Comparison of ENCODE assay signal across 8 cellular contexts in genomic region chr1:234975122-234975940, GRCh38.
A peak's percentile ranks its signal among the peaks of the same experiment; 100 is the strongest.
DNase-seq lines count a peak whose midpoint lies in the region; ATAC-seq, FAIRE-seq and TF ChIP-seq lines count a peak whose summit lies in the region.

No MANE protein-coding gene starts in this region.

- TF ChIP-seq POLR2A in A549 (IDR thresholded peaks at IDR 0.05; ENCODE audit: low read length) = no peak
- no peak for TF ChIP-seq POLR2A in esophagus muscularis mucosa (IDR thresholded peaks at IDR 0.05; ENCODE audit: low read depth)

- DNase-seq in A549 (ENCODE audit: low read depth in 1 of 2, low spot score in 1 of 2) (peak; percentile 82 to 99), HFFc6 (peak; percentile 99), SIG-M5 treated with dmso at 0.1 percent for 504 hours (lab: John Stamatoyannopoulos, UW; ENCODE audit: unreplicated experiment) (peak; percentile 96), esophagus muscularis mucosa (ENCODE audit: extremely low spot score) (no peak), sciatic nerve (ENCODE audit: low spot score) (peak; percentile 40), frontal cortex (ENCODE audit: low spot score in 2 of 2) (no peak)
- DNase-seq in CD8-positive, alpha-beta T cell = no peak
- DNase-seq in stimulated activated naive CD4-positive, alpha-beta T cell (lab: John Stamatoyannopoulos, UW) = no peak

- FAIRE-seq in A549 (lab: Jason Lieb, UNC) (no peak), frontal cortex (lab: Jason Lieb, UNC) (no peak)

- H3K9me3 Mint-ChIP-seq in HFFc6 = no peaks in the 10 kb centered on the region
- H3K9me3 Mint-ChIP-seq in CD8-positive, alpha-beta T cell = no peaks in the 10 kb centered on the region

- intact Hi-C loops in esophagus muscularis mucosa (cut with DNase I) = no loop called here
- intact Hi-C loops in sciatic nerve (cut with DNase I) = loop anchor here (10.0 kb wide), 1 partner anchor 381 kb away; no protein-coding TSS in a partner anchor
- intact Hi-C loops in CD8-positive, alpha-beta T cell (cut with DNase I, micrococcal nuclease) = loop anchor here in 1 of 2 experiments (5.0 kb wide), 1 partner anchor 37 kb away; no protein-coding TSS in a partner anchor

- peak overlapping the region; percentile 95 for H3K27ac Mint-ChIP-seq in HFFc6
- no peak overlapping the region for H3K27ac Mint-ChIP-seq in CD8-positive, alpha-beta T cell

- H3K36me3 ChIP-seq in esophagus muscularis mucosa = no peaks in the 10 kb centered on the region
- H3K36me3 ChIP-seq in CD8-positive, alpha-beta T cell (ENCODE audit: insufficient read depth, low read length) = no peaks in the 10 kb centered on the region

- H3K27ac ChIP-seq in A549 (peak overlapping the region; percentile 94 to 95), esophagus muscularis mucosa (replicated peaks in 1 of 4) (peak overlapping the region; percentile 28 to 95 (median 74))
- no peak overlapping the region for H3K27ac ChIP-seq in CD8-positive, alpha-beta T cell (ENCODE audit: low read depth, low read length)

- TF ChIP-seq EP300 in A549 (IDR thresholded peaks at IDR 0.05) (peak; percentile 99), esophagus muscularis mucosa (IDR thresholded peaks at IDR 0.05) (no peak)

- H3K36me3 Mint-ChIP-seq in HFFc6 (ENCODE audit: low read depth) = peaks cover 8% of the 10 kb centered on the region; the same call in 1 of the 2 replicates
- H3K36me3 Mint-ChIP-seq in CD8-positive, alpha-beta T cell = no peaks in the 10 kb centered on the region

- CTCF ChIA-PET in A549 (lab: Yijun Ruan, JAX) = interaction anchor here (0.7 to 12.5 kb wide), 17 partner anchors 12 to 488 kb away, joined by 3 to 94 read pairs (median 5); no protein-coding TSS in a partner anchor
- CTCF ChIA-PET in CD8-positive, alpha-beta T cell (lab: Charles Lee) = interaction anchor here (0.6 to 1.4 kb wide), 2 partner anchors 17 to 108 kb away, joined by 3 read pairs; no protein-coding TSS in a partner anchor

- no peak overlapping the region for H3K4me3 ChIP-seq in A549
- H3K4me3 ChIP-seq in esophagus muscularis mucosa = no peak overlapping the region
- no peak overlapping the region for H3K4me3 ChIP-seq in CD8-positive, alpha-beta T cell (ENCODE audit: low read depth, low read length)

- H3K27me3 ChIP-seq in esophagus muscularis mucosa = no peaks in the 10 kb centered on the region
- H3K27me3 ChIP-seq in CD8-positive, alpha-beta T cell (ENCODE audit: insufficient read depth, low read length) = no peaks in the 10 kb centered on the region

- TF ChIP-seq RAD21 in A549 (conservative IDR thresholded peaks at IDR 0.05 in 1 of 2, IDR thresholded peaks at IDR 0.05 in 1 of 2) = peak; percentile 60 to 81

- 33% methylated on average over 11 of the region's 11 CpGs for WGBS in A549 (ENCODE audit: missing lambda C conversion rate)
- WGBS in esophagus muscularis mucosa = 75% methylated on average over 11 of the region's 11 CpGs

- H3K9me3 ChIP-seq in A549 = no peaks in the 10 kb centered on the region
- H3K9me3 ChIP-seq in esophagus muscularis mucosa = no peaks in the 10 kb centered on the region
- H3K9me3 ChIP-seq in CD8-positive, alpha-beta T cell (ENCODE audit: low read length) = no peaks in the 10 kb centered on the region

- TF ChIP-seq CTCF in A549 (IDR thresholded peaks at IDR 0.05) = no peak
- no peak for TF ChIP-seq CTCF in HFFc6 (IDR thresholded peaks at IDR 0.05)
- no peak for TF ChIP-seq CTCF in esophagus muscularis mucosa (IDR thresholded peaks at IDR 0.05)
- no peak for TF ChIP-seq CTCF in CD8-positive, alpha-beta T cell (IDR thresholded peaks at IDR 0.05)

- POLR2A ChIA-PET in A549 (lab: Yijun Ruan, JAX) = interaction anchor here (0.9 to 2.9 kb wide), 14 partner anchors 13 to 480 kb away, joined by 3 to 14 read pairs (median 6); partner anchors contain the start of gene IRF2BP2
- POLR2A ChIA-PET in CD8-positive, alpha-beta T cell (lab: Charles Lee) = interaction anchor here (1.6 kb wide), 1 partner anchor 17 kb away, joined by 4 read pairs; no protein-coding TSS in a partner anchor

- H3K4me1 ChIP-seq in A549 = peaks cover 93% of the 10 kb centered on the region
- peaks cover 47 to 72% (median 69%) of the 10 kb centered on the region in 4 donors for H3K4me1 ChIP-seq in esophagus muscularis mucosa
- peaks cover 37% of the 10 kb centered on the region for H3K4me1 ChIP-seq in CD8-positive, alpha-beta T cell (ENCODE audit: insufficient read depth, low read length)

- H3K4me2 ChIP-seq in A549 = peak overlapping the region; percentile 62

- H3K4me1 Mint-ChIP-seq in HFFc6 (ENCODE audit: low read depth) = peaks cover 84% of the 10 kb centered on the region
- peaks cover 56% of the 10 kb centered on the region for H3K4me1 Mint-ChIP-seq in CD8-positive, alpha-beta T cell (ENCODE audit: low read depth)

- ATAC-seq in A549 (peak; percentile 79 to 89), sciatic nerve (no peak)
- ATAC-seq in CD8-positive, alpha-beta T cell = no peak

- H3K4me3 Mint-ChIP-seq in HFFc6 = peak overlapping the region; percentile 57
- no peak overlapping the region for H3K4me3 Mint-ChIP-seq in CD8-positive, alpha-beta T cell

- H3K27me3 Mint-ChIP-seq in HFFc6 (ENCODE audit: insufficient read depth) = no peaks in the 10 kb centered on the region; the same call in 1 of the 2 replicates
- no peaks in the 10 kb centered on the region for H3K27me3 Mint-ChIP-seq in CD8-positive, alpha-beta T cell (ENCODE audit: low read depth)

TF ChIP-seq in A549, 52 proteins besides CTCF, POLR2A, EP300 and RAD21 (continues in another document):
- TF ChIP-seq, protein P1, sequence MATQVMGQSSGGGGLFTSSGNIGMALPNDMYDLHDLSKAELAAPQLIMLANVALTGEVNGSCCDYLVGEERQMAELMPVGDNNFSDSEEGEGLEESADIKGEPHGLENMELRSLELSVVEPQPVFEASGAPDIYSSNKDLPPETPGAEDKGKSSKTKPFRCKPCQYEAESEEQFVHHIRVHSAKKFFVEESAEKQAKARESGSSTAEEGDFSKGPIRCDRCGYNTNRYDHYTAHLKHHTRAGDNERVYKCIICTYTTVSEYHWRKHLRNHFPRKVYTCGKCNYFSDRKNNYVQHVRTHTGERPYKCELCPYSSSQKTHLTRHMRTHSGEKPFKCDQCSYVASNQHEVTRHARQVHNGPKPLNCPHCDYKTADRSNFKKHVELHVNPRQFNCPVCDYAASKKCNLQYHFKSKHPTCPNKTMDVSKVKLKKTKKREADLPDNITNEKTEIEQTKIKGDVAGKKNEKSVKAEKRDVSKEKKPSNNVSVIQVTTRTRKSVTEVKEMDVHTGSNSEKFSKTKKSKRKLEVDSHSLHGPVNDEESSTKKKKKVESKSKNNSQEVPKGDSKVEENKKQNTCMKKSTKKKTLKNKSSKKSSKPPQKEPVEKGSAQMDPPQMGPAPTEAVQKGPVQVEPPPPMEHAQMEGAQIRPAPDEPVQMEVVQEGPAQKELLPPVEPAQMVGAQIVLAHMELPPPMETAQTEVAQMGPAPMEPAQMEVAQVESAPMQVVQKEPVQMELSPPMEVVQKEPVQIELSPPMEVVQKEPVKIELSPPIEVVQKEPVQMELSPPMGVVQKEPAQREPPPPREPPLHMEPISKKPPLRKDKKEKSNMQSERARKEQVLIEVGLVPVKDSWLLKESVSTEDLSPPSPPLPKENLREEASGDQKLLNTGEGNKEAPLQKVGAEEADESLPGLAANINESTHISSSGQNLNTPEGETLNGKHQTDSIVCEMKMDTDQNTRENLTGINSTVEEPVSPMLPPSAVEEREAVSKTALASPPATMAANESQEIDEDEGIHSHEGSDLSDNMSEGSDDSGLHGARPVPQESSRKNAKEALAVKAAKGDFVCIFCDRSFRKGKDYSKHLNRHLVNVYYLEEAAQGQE (IDR thresholded peaks at IDR 0.05) = no peak
- TF ChIP-seq MAZ (IDR thresholded peaks at IDR 0.05; ENCODE audit: borderline replicate concordance, low read depth, low read length) (no peak), CBX8 (IDR thresholded peaks at IDR 0.05) (no peak), PHF8 (IDR thresholded peaks at IDR 0.05; ENCODE audit: borderline replicate concordance, low read depth) (no peak), MAFK (IDR thresholded peaks at IDR 0.05; ENCODE audit: partially characterized antibody) (peak; percentile 65), RARB (CRISPR knock-in tag; IDR thresholded peaks at IDR 0.05) (peak; percentile 82), EHMT2 (IDR thresholded peaks at IDR 0.05; ENCODE audit: low read depth) (no peak; the same call in 1 of the 2 replicates), TP53 (CRISPR knock-in tag; IDR thresholded peaks at IDR 0.05) (no peak), CEBPB (IDR thresholded peaks at IDR 0.05) (peak; percentile 98 to 100), MYC (IDR thresholded peaks at IDR 0.05; ENCODE audit: borderline replicate concordance, low read length) (no peak; the same call in none of the 2 replicates), RNF2 (IDR thresholded peaks at IDR 0.05; ENCODE audit: borderline replicate concordance, low read depth) (no peak), ZSCAN20 (CRISPR knock-in tag; IDR thresholded peaks at IDR 0.05) (peak; percentile 76), TFCP2L1 (CRISPR knock-in tag; IDR thresholded peaks at IDR 0.05) (0 out of 2 replicates have a peak, but pooled peaks have one; percentile 37), HOXB5 (CRISPR knock-in tag; IDR thresholded peaks at IDR 0.05) (peak; percentile 40; the same call in 1 of the 2 replicates), ZC3H11A (IDR thresholded peaks at IDR 0.05) (no peak), BHLHE40 (IDR thresholded peaks at IDR 0.05; ENCODE audit: low read depth, low read length) (no peak), ZNF302 (CRISPR knock-in tag; IDR thresholded peaks at IDR 0.05) (no peak), HES2 (IDR thresholded peaks at IDR 0.05) (peak; percentile 93), HEYL (CRISPR knock-in tag; IDR thresholded peaks at IDR 0.05) (peak; percentile 36; the same call in 1 of the 2 replicates), PBX3 (IDR thresholded peaks at IDR 0.05) (peak; percentile 91), ESRRA (IDR thresholded peaks at IDR 0.05; ENCODE audit: borderline replicate concordance, low read length) (no peak)

Comparison
In these comparisons a context has a peak if more than half of its experiments do, and no peak if none do; other contexts are left out.
1. ATAC-seq: peak in A549 (2 of 2); none in sciatic nerve (single experiment) and CD8-positive, alpha-beta T cell (single experiment).
2. DNase-seq: peak in A549 (2 of 2), HFFc6 (single experiment), SIG-M5 treated with dmso at 0.1 percent for 504 hours (single experiment) and sciatic nerve (single experiment); none in esophagus muscularis mucosa (single experiment), CD8-positive, alpha-beta T cell (0 of 7), frontal cortex (0 of 2) and stimulated activated naive CD4-positive, alpha-beta T cell (0 of 6).